ENCODE assay signal across 18 cellular contexts in the genomic region with DNA sequence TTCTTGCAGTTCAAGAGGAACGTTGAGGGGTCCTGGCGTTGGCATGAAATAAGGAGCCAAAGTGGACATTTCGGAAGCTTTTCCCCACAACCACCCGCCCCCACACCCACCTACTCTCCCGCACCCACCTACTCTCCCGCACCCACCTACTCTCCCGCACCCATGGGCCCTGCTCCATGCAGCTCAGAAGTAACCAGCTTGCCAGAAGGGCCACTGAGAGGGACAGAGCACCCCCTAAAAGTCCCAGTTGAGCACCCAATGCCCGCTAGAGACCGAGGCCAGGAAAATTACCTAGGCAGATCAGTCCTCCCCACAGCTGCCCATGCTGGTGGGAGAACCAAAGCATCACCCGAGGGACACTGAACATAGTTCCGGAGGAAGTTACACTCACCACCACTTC. TPM values are rescaled to one million over a fixed set of nuclear protein-coding genes. Genes with fewer than 3 reads are reported as not detected.
A peak's percentile ranks its signal among the peaks of the same experiment; 100 is the strongest.
DNase-seq lines count a peak whose midpoint lies in the region; ATAC-seq and TF ChIP-seq lines count a peak whose summit lies in the region.
"Had no signal": no experiment of that assay in that cellular context is flagged by ENCODE, and none has a peak within 500 bp of the region (broad histone marks: within the 10 kb centered on the region; RNA-seq: fewer than 3 reads in every experiment).

No MANE protein-coding gene starts in this region.

- no peak overlapping the region for H3K23ac ChIP-seq in mesendoderm (ENCODE audit: low read length)

- H3K9me3 ChIP-seq in HEK293 (ENCODE audit: control insufficient read depth, insufficient read depth, low read depth, low read length) (no peaks in the 10 kb centered on the region), tibial artery (no peaks in the 10 kb centered on the region)
- H3K9me3 ChIP-seq: HAP-1 had no signal

- POLR2A ChIA-PET in HEK293 (lab: Yijun Ruan, JAX): interaction anchor here (1.6 kb wide), 1 partner anchor 9 kb away, joined by 3 read pairs; no protein-coding TSS in a partner anchor

- H3K27me3 ChIP-seq in tibial artery (peaks cover 0 to 23% of the 10 kb centered on the region in 2 donors), mesendoderm (ENCODE audit: insufficient read depth, low read length, poor library complexity) (no peaks in the 10 kb centered on the region)

- H2BK5ac ChIP-seq in mesendoderm (ENCODE audit: low read length): no peak overlapping the region

- H4K5ac ChIP-seq in mesendoderm (ENCODE audit: low read length): no peak overlapping the region

- no peak for TF ChIP-seq CTCF in HEK293 (tag by site-specific recombination; IDR thresholded peaks at IDR 0.05)
- no peak for TF ChIP-seq CTCF in tibial artery (IDR thresholded peaks at IDR 0.05)

- H3K4me3 Mint-ChIP-seq in activated T-cell treated with anti-CD3 and anti-CD28 coated beads, Interleukin-2, amount 50 U/mL, for 24 hours: no peak overlapping the region
- no peak overlapping the region for H3K4me3 Mint-ChIP-seq in activated T-cell treated with anti-CD3 and anti-CD28 coated beads, Interleukin-2, amount 50 U/mL, for 72 hours
- H3K4me3 Mint-ChIP-seq: CD14-positive monocyte; CD8-positive, alpha-beta T cell; HFFc6 had no signal

- H4K8ac ChIP-seq in mesendoderm (ENCODE audit: low read depth, low read length): no peak overlapping the region

- no peaks in the 10 kb centered on the region for H3K79me1 ChIP-seq in mesendoderm (ENCODE audit: low read length)

- H2AK5ac ChIP-seq in mesendoderm (ENCODE audit: low read length): no peak overlapping the region

- H3K4me2 ChIP-seq in mesendoderm (ENCODE audit: low read length): no peak overlapping the region

- H3K27ac Mint-ChIP-seq in activated T-cell treated with anti-CD3 and anti-CD28 coated beads, Interleukin-2, amount 50 U/mL, for 24 hours: no peak overlapping the region
- H3K27ac Mint-ChIP-seq in activated T-cell treated with anti-CD3 and anti-CD28 coated beads, Interleukin-2, amount 50 U/mL, for 72 hours: no peak overlapping the region
- H3K27ac Mint-ChIP-seq: CD14-positive monocyte; CD8-positive, alpha-beta T cell; HFFc6 had no signal

- H3K4me3 ChIP-seq in HEK293 (ENCODE audit: low read depth, low read length): no peak overlapping the region
- H3K4me3 ChIP-seq in tibial artery: no peak overlapping the region
- H3K4me3 ChIP-seq in mesendoderm (ENCODE audit: low read length): no peak overlapping the region
- H3K4me3 ChIP-seq: HAP-1 had no signal

- no peak overlapping the region for H3K56ac ChIP-seq in mesendoderm (ENCODE audit: low read length)

- H3K4me1 ChIP-seq in HEK293 (ENCODE audit: control insufficient read depth, insufficient read depth, low read length) (peaks cover 4% of the 10 kb centered on the region; the same call in 1 of the 2 replicates), tibial artery (no peaks in the 10 kb centered on the region), mesendoderm (ENCODE audit: control insufficient read depth, low read depth, low read length) (no peaks in the 10 kb centered on the region)
- H3K4me1 ChIP-seq: HAP-1 had no signal

- peaks cover 3% of the 10 kb centered on the region for H3K9me3 Mint-ChIP-seq in activated T-cell treated with anti-CD3 and anti-CD28 coated beads, Interleukin-2, amount 50 U/mL, for 24 hours
- H3K9me3 Mint-ChIP-seq in activated T-cell treated with anti-CD3 and anti-CD28 coated beads, Interleukin-2, amount 50 U/mL, for 72 hours: peaks cover 0 to 2% of the 10 kb centered on the region in 2 donors
- H3K9me3 Mint-ChIP-seq: CD8-positive, alpha-beta T cell; HFFc6 had no signal

- no peak overlapping the region for H3K4ac ChIP-seq in mesendoderm (ENCODE audit: low read depth, low read length)

- H3K27ac ChIP-seq in HEK293 (ENCODE audit: extremely low read depth, low read depth, low read length): no peak overlapping the region
- H3K27ac ChIP-seq in tibial artery: no peak overlapping the region
- H3K27ac ChIP-seq in mesendoderm (ENCODE audit: low read depth, low read length): no peak overlapping the region
- H3K27ac ChIP-seq: 22Rv1 had no signal

- in situ Hi-C loops in G401 (cut with HindIII; ENCODE audit: low sequenced_read_pairs): no loop called here

- no peaks in the 10 kb centered on the region for H3K4me1 Mint-ChIP-seq in activated T-cell treated with anti-CD3 and anti-CD28 coated beads, Interleukin-2, amount 50 U/mL, for 24 hours (ENCODE audit: low read depth)
- no peaks in the 10 kb centered on the region for H3K4me1 Mint-ChIP-seq in activated T-cell treated with anti-CD3 and anti-CD28 coated beads, Interleukin-2, amount 50 U/mL, for 72 hours (ENCODE audit: low read depth)
- H3K4me1 Mint-ChIP-seq: CD14-positive monocyte had no signal

- no peak overlapping the region for H2BK120ac ChIP-seq in mesendoderm (ENCODE audit: low read depth, low read length)

- H3K27me3 Mint-ChIP-seq in activated T-cell treated with anti-CD3 and anti-CD28 coated beads, Interleukin-2, amount 50 U/mL, for 24 hours: peaks cover 50% of the 10 kb centered on the region
- peaks cover 39% of the 10 kb centered on the region for H3K27me3 Mint-ChIP-seq in activated T-cell treated with anti-CD3 and anti-CD28 coated beads, Interleukin-2, amount 50 U/mL, for 72 hours (ENCODE audit: low read depth)

- no peaks in the 10 kb centered on the region for H3K79me2 ChIP-seq in mesendoderm (ENCODE audit: control insufficient read depth, insufficient read depth, low read length)

- peak; percentile 2 for DNase-seq in activated T-cell treated with anti-CD3 and anti-CD28 coated beads, Interleukin-2, amount 50 U/mL, for 24 hours
- no peak for DNase-seq in activated T-cell treated with anti-CD3 and anti-CD28 coated beads, Interleukin-2, amount 50 U/mL, for 72 hours
- DNase-seq in posterior vena cava (ENCODE audit: low spot score): peak; percentile 52
- DNase-seq in tibial artery: peak; percentile 16 to 50
- DNase-seq in G401 (ENCODE audit: low spot score): no peak
- DNase-seq in mesendoderm: no peak
- DNase-seq: COR-L47, DND-41, GF-D8, HFFc6 had no signal

- H3K18ac ChIP-seq in mesendoderm (ENCODE audit: low read length): no peak overlapping the region

- intact Hi-C loops in posterior vena cava (cut with DNase I): no loop called here
- intact Hi-C loops in tibial artery (cut with DNase I; ENCODE audit: low total_unique reads): no loop called here

- H3K36me3 ChIP-seq in HEK293 (ENCODE audit: control insufficient read depth in 2 of 2, insufficient read depth in 1 of 2, low read length in 2 of 2): peaks cover 0 to 5% of the 10 kb centered on the region in 2 experiments; a peak in 1 of 3 replicates
- H3K36me3 ChIP-seq in tibial artery: no peaks in the 10 kb centered on the region
- no peaks in the 10 kb centered on the region for H3K36me3 ChIP-seq in mesendoderm (ENCODE audit: control insufficient read depth, insufficient read depth, low read length)
- H3K36me3 ChIP-seq: HAP-1 had no signal

- CTCF ChIA-PET in HEK293 (lab: Yijun Ruan, JAX): interaction anchor here (4.7 kb wide), 1 partner anchor 9 kb away, joined by 38 read pairs; no protein-coding TSS in a partner anchor

- no peak overlapping the region for H3K9ac ChIP-seq in mesendoderm (ENCODE audit: low read length)

- WGBS in mesendoderm (ENCODE audit: extremely low coverage, insufficient coverage, low lambda C conversion rate): no CpG with 5 or more reads among the region's 11 CpGs

- ATAC-seq in activated T-cell treated with anti-CD3 and anti-CD28 coated beads, Interleukin-2, amount 50 U/mL, for 72 hours (replicated peaks in 1 of 2): no peak
- ATAC-seq: CD8-positive, alpha-beta T cell had no signal

- H2BK15ac ChIP-seq in mesendoderm (replicated peaks; ENCODE audit: low read depth): no peak overlapping the region

- H3K36me3 Mint-ChIP-seq in activated T-cell treated with anti-CD3 and anti-CD28 coated beads, Interleukin-2, amount 50 U/mL, for 24 hours (ENCODE audit: low read depth): no peaks in the 10 kb centered on the region
- no peaks in the 10 kb centered on the region for H3K36me3 Mint-ChIP-seq in activated T-cell treated with anti-CD3 and anti-CD28 coated beads, Interleukin-2, amount 50 U/mL, for 72 hours (ENCODE audit: insufficient read depth in 2 of 2)
- H3K36me3 Mint-ChIP-seq: CD14-positive monocyte; CD8-positive, alpha-beta T cell had no signal

TF ChIP-seq in HEK293, 187 proteins besides CTCF, POLR2A, EP300 and RAD21:
- TF ChIP-seq ZFHX2 (tag by site-specific recombination; conservative IDR thresholded peaks at IDR 0.05) (peak; percentile 45), ZNF112 (tag by site-specific recombination; IDR thresholded peaks at IDR 0.05) (no peak), EGR2 (tag by site-specific recombination; IDR thresholded peaks at IDR 0.05; ENCODE audit: low read depth) (peak; percentile 66)

RNA-seq across cellular contexts. Expression of a gene that starts 11.8 kb away (rescaled TPM):
- not detected for total RNA-seq in activated T-cell treated with anti-CD3 and anti-CD28 coated beads, Interleukin-2, amount 50 U/mL, for 72 hours
- not detected for total RNA-seq in posterior vena cava
- total RNA-seq in G401 (2014; rRNA removed; shearing (Covaris generic)): 2.5 TPM in 1 of 2 replicates, not detected in the other
- 0.13 TPM for polyA plus RNA-seq in mesendoderm (2013, experiment 1 of 2)
- 0.14 TPM for polyA plus RNA-seq in mesendoderm (2013, experiment 2 of 2)
- total RNA-seq: A673; CD8-positive, alpha-beta T cell; HFFc6; HT1080 had no signal
- polyA plus RNA-seq: BJ, CD14-positive monocyte had no signal

Comparison
In these comparisons a context has a peak if more than half of its experiments do, and no peak if none do; other contexts are left out.
1. DNase-seq: peak in activated T-cell treated with anti-CD3 and anti-CD28 coated beads, Interleukin-2, amount 50 U/mL, for 24 hours (single experiment), posterior vena cava (single experiment) and tibial artery (2 of 2); none in activated T-cell treated with anti-CD3 and anti-CD28 coated beads, Interleukin-2, amount 50 U/mL, for 72 hours (0 of 2), G401 (single experiment) and mesendoderm (single experiment).